1 cellular context compared by ENCODE assay signal in genomic region chr2:42762155-42762554, GRCh38.
TF ChIP-seq lines count a peak whose summit lies in the region.

No MANE protein-coding gene starts in this region.

TF ChIP-seq in HepG2, 621 proteins besides CTCF, POLR2A, EP300 and RAD21:
- TF ChIP-seq ZNF446 (CRISPR knock-in tag; IDR thresholded peaks at IDR 0.05) = no peak
- no peak for TF ChIP-seq ZBTB1 (CRISPR knock-in tag; IDR thresholded peaks at IDR 0.05; ENCODE audit: borderline replicate concordance)
- TF ChIP-seq AKNA (CRISPR knock-in tag; IDR thresholded peaks at IDR 0.05; ENCODE audit: borderline replicate concordance) = no peak
- TF ChIP-seq ZNF468 (CRISPR knock-in tag; IDR thresholded peaks at IDR 0.05) = no peak
